Comparison of ENCODE assay signal across 11 cellular contexts in genomic region chr1:235952950-235953615, GRCh38.
DNase-seq lines count a peak whose midpoint lies in the region; ATAC-seq and TF ChIP-seq lines count a peak whose summit lies in the region.
"Had no signal": no experiment of that assay in that cellular context is flagged by ENCODE, and none has a peak within 500 bp of the region (broad histone marks: within the 10 kb centered on the region; RNA-seq: fewer than 3 reads in every experiment).

No MANE protein-coding gene starts in this region.

- no TSS peak for BruUV-seq in MCF 10A (replicated peaks; lab: Mats Ljungman, UMichigan)

- H3K36me3 Mint-ChIP-seq in MCF 10A (ENCODE audit: insufficient read depth, unreplicated experiment): no peaks in the 10 kb centered on the region
- no peaks in the 10 kb centered on the region for H3K36me3 Mint-ChIP-seq in stimulated activated naive CD8-positive, alpha-beta T cell treated with anti-CD3 and anti-CD28 coated beads, Interleukin-15, Interleukin-2, amounts not matched to agents 100 ng/mL and 50 ng/mL, for 24 hours (ENCODE audit: low read depth)

- TF ChIP-seq POLR2A in breast epithelium (IDR thresholded peaks at IDR 0.05): no peak

- intact Hi-C loops in MCF 10A (cut with micrococcal nuclease): no loop called here
- intact Hi-C loops in breast epithelium (cut with DNase I; ENCODE audit: low total_unique reads): no loop called here

- H3K27me3 Mint-ChIP-seq in MCF 10A (ENCODE audit: insufficient read depth, unreplicated experiment): no peaks in the 10 kb centered on the region
- H3K27me3 Mint-ChIP-seq in stimulated activated naive CD8-positive, alpha-beta T cell treated with anti-CD3 and anti-CD28 coated beads, Interleukin-15, Interleukin-2, amounts not matched to agents 100 ng/mL and 50 ng/mL, for 24 hours: no peaks in the 10 kb centered on the region

- no peaks in the 10 kb centered on the region for H3K4me1 ChIP-seq in breast epithelium
- peaks cover 21% of the 10 kb centered on the region for H3K4me1 ChIP-seq in effector memory CD4-positive, alpha-beta T cell (ENCODE audit: control insufficient read depth, insufficient read depth, low read length, poor library complexity, severe bottlenecking)

- no peaks in the 10 kb centered on the region for H3K36me3 ChIP-seq in breast epithelium
- H3K36me3 ChIP-seq in effector memory CD4-positive, alpha-beta T cell (ENCODE audit: control insufficient read depth, insufficient read depth, low read length): no peaks in the 10 kb centered on the region

- no peaks in the 10 kb centered on the region for H3K9me3 Mint-ChIP-seq in MCF 10A (ENCODE audit: unreplicated experiment)
- no peaks in the 10 kb centered on the region for H3K9me3 Mint-ChIP-seq in stimulated activated naive CD8-positive, alpha-beta T cell treated with anti-CD3 and anti-CD28 coated beads, Interleukin-15, Interleukin-2, amounts not matched to agents 100 ng/mL and 50 ng/mL, for 24 hours
- H3K9me3 Mint-ChIP-seq: nephron had no signal

- no peak overlapping the region for H3K4me3 Mint-ChIP-seq in MCF 10A (ENCODE audit: unreplicated experiment)
- peak overlapping the region; percentile 59 for H3K4me3 Mint-ChIP-seq in stimulated activated naive CD8-positive, alpha-beta T cell treated with anti-CD3 and anti-CD28 coated beads, Interleukin-15, Interleukin-2, amounts not matched to agents 100 ng/mL and 50 ng/mL, for 24 hours
- H3K4me3 Mint-ChIP-seq: nephron had no signal

- H3K27ac Mint-ChIP-seq in MCF 10A (ENCODE audit: low read depth, unreplicated experiment): no peak overlapping the region
- peak overlapping the region; percentile 90 for H3K27ac Mint-ChIP-seq in stimulated activated naive CD8-positive, alpha-beta T cell treated with anti-CD3 and anti-CD28 coated beads, Interleukin-15, Interleukin-2, amounts not matched to agents 100 ng/mL and 50 ng/mL, for 24 hours
- H3K27ac Mint-ChIP-seq: nephron had no signal

- no peak overlapping the region for H3K27ac ChIP-seq in breast epithelium
- no peak overlapping the region for H3K27ac ChIP-seq in effector memory CD4-positive, alpha-beta T cell (ENCODE audit: insufficient read depth, low read length, poor library complexity, severe bottlenecking)

- TF ChIP-seq CTCF in MCF 10A (IDR thresholded peaks at IDR 0.05; ENCODE audit: unreplicated experiment): no peak
- TF ChIP-seq CTCF in breast epithelium (IDR thresholded peaks at IDR 0.05): no peak

- ATAC-seq in HG03342 (IDR thresholded peaks at IDR 0.05; ENCODE audit: unreplicated experiment): peak; percentile 44
- ATAC-seq: esophagus mucosa had no signal

- POLR2A ChIA-PET in MCF 10A (lab: Yijun Ruan, JAX): interaction anchor here (0.7 to 9.3 kb wide), 5 partner anchors 10 to 87 kb away, joined by 3 to 61 read pairs (median 4); no protein-coding TSS in a partner anchor

- peaks cover 15% of the 10 kb centered on the region for H3K4me1 Mint-ChIP-seq in MCF 10A (ENCODE audit: insufficient read depth, unreplicated experiment)
- H3K4me1 Mint-ChIP-seq in stimulated activated naive CD8-positive, alpha-beta T cell treated with anti-CD3 and anti-CD28 coated beads, Interleukin-15, Interleukin-2, amounts not matched to agents 100 ng/mL and 50 ng/mL, for 24 hours (ENCODE audit: low read depth): peaks cover 57% of the 10 kb centered on the region
- H3K4me1 Mint-ChIP-seq: nephron had no signal

- no peaks in the 10 kb centered on the region for H3K27me3 ChIP-seq in breast epithelium
- no peaks in the 10 kb centered on the region for H3K27me3 ChIP-seq in effector memory CD4-positive, alpha-beta T cell (replicated peaks; ENCODE audit: control insufficient read depth, insufficient read depth, low read length, poor library complexity, severe bottlenecking)

- H3K4me3 ChIP-seq in breast epithelium: no peak overlapping the region
- no peak overlapping the region for H3K4me3 ChIP-seq in effector memory CD4-positive, alpha-beta T cell (ENCODE audit: insufficient read depth, low read depth, low read length, poor library complexity, severe bottlenecking)

- CTCF ChIA-PET in MCF 10A (lab: Yijun Ruan, JAX): interaction anchor here (0.7 to 12.2 kb wide), 6 partner anchors 9 to 441 kb away, joined by 3 to 179 read pairs (median 4); partner anchors contain the start of gene LYST

- DNase-seq in MCF 10A (ENCODE audit: unreplicated experiment): peak; percentile 31
- no peak for DNase-seq in breast epithelium (ENCODE audit: low spot score in 2 of 2)
- peak; percentile 14 for DNase-seq in activated naive CD8-positive, alpha-beta T cell treated with anti-CD3 and anti-CD28 coated beads, Interleukin-2, amount 50 U/mL, for 16 hours (ENCODE audit: low read depth, low spot score)
- DNase-seq in effector memory CD4-positive, alpha-beta T cell: no peak
- DNase-seq in NCI-H2107 (lab: John Stamatoyannopoulos, UW): no peak
- DNase-seq in mucosa of gallbladder (ENCODE audit: low spot score): no peak
- DNase-seq: NCI-H446 treated with DMSO at 0.1 percent for 48 hours had no signal

- H3K9me3 ChIP-seq in breast epithelium: no peaks in the 10 kb centered on the region
- H3K9me3 ChIP-seq in effector memory CD4-positive, alpha-beta T cell (ENCODE audit: control insufficient read depth, low read length): no peaks in the 10 kb centered on the region

Comparison
In these comparisons a context has a peak if more than half of its experiments do, and no peak if none do; other contexts are left out.
1. DNase-seq: peak in MCF 10A (single experiment) and activated naive CD8-positive, alpha-beta T cell treated with anti-CD3 and anti-CD28 coated beads, Interleukin-2, amount 50 U/mL, for 16 hours (single experiment); none in breast epithelium (0 of 2), effector memory CD4-positive, alpha-beta T cell (0 of 3), NCI-H2107 (single experiment) and mucosa of gallbladder (single experiment).